In the genomic region with DNA sequence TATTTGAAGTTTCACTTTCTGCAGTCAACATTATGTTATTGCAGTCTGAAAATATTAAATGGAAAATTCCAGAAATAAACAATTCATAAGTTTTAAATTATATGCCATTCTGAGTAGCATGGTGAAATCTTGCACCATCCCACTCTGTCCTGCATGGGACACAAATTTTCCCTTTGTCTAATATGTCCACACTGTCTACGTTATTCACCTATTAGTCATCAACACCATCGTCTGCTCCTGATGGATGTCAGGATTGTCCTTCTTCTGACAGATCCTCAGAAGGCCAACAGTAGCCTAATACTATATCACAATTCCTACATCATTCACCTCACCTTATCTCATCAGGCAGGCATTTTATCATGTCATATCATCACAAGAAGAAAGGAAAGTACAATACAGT, we compare ENCODE assay signal across 15 cellular contexts.
DNase-seq lines count a peak whose midpoint lies in the region; ATAC-seq and TF ChIP-seq lines count a peak whose summit lies in the region.
"Had no signal": no experiment of that assay in that cellular context is flagged by ENCODE, and none has a peak within 500 bp of the region (broad histone marks: within the 10 kb centered on the region; RNA-seq: fewer than 3 reads in every experiment).

No MANE protein-coding gene starts in this region.

- no TSS peak for BruUV-seq in MCF 10A (replicated peaks; lab: Mats Ljungman, UMichigan)

- intact Hi-C loops in MCF 10A (cut with micrococcal nuclease) (no loop called here), breast epithelium (cut with DNase I; ENCODE audit: low total_unique reads) (no loop called here), stomach (cut with DNase I; ENCODE audit: low total_unique reads) (no loop called here)

- H3K9ac ChIP-seq in SK-N-SH: no peak overlapping the region

- H3K4me3 Mint-ChIP-seq in MCF 10A (ENCODE audit: unreplicated experiment): no peak overlapping the region
- H3K4me3 Mint-ChIP-seq: CD4-positive, CD25-positive, alpha-beta regulatory T cell had no signal

- POLR2A ChIA-PET in MCF 10A (lab: Yijun Ruan, JAX) (no interaction called here), SK-N-SH (lab: Yijun Ruan, JAX) (no interaction called here)

- ATAC-seq in HG03565 (IDR thresholded peaks at IDR 0.05; ENCODE audit: unreplicated experiment): no peak

- H3K27me3 ChIP-seq in breast epithelium: no peaks in the 10 kb centered on the region
- no peaks in the 10 kb centered on the region for H3K27me3 ChIP-seq in SK-N-SH (ENCODE audit: insufficient read depth)
- no peaks in the 10 kb centered on the region for H3K27me3 ChIP-seq in stomach

- H3K36me3 ChIP-seq in breast epithelium (no peaks in the 10 kb centered on the region), SK-N-SH (replicated peaks in 1 of 2; ENCODE audit: control insufficient read depth in 1 of 2, insufficient read depth in 2 of 2, low read length in 1 of 2) (no peaks in the 10 kb centered on the region), stomach (no peaks in the 10 kb centered on the region)

- CTCF ChIA-PET in MCF 10A (lab: Yijun Ruan, JAX) (no interaction called here), SK-N-SH (lab: Yijun Ruan, JAX) (no interaction called here)

- H3K9me3 ChIP-seq in breast epithelium: no peaks in the 10 kb centered on the region
- H3K9me3 ChIP-seq in SK-N-SH: no peaks in the 10 kb centered on the region
- H3K9me3 ChIP-seq in stomach: no peaks in the 10 kb centered on the region

- no peak for TF ChIP-seq POLR2A in breast epithelium (IDR thresholded peaks at IDR 0.05)
- no peak for TF ChIP-seq POLR2A in stomach (IDR thresholded peaks at IDR 0.05)

- TF ChIP-seq EP300 in SK-N-SH (IDR thresholded peaks at IDR 0.05; ENCODE audit: borderline replicate concordance in 1 of 2, low read depth in 1 of 2, low read length in 1 of 2) (no peak), stomach (IDR thresholded peaks at IDR 0.05) (no peak)

- no peak overlapping the region for H3K4me2 ChIP-seq in SK-N-SH

- H3K27ac Mint-ChIP-seq in MCF 10A (ENCODE audit: low read depth, unreplicated experiment): no peak overlapping the region
- H3K27ac Mint-ChIP-seq: CD4-positive, CD25-positive, alpha-beta regulatory T cell had no signal

- TF ChIP-seq CTCF in MCF 10A (IDR thresholded peaks at IDR 0.05; ENCODE audit: unreplicated experiment) (no peak), breast epithelium (IDR thresholded peaks at IDR 0.05) (no peak), SK-N-SH (IDR thresholded peaks at IDR 0.05) (no peak), epithelial cell of esophagus (IDR thresholded peaks at IDR 0.05; ENCODE audit: insufficient read depth, low read depth, low read length, missing control alignments) (no peak), stomach (IDR thresholded peaks at IDR 0.05) (no peak)

- no peak overlapping the region for H3K4me3 ChIP-seq in breast epithelium
- no peak overlapping the region for H3K4me3 ChIP-seq in SK-N-SH (ENCODE audit: low read depth in 2 of 2, low read length in 1 of 2)
- H3K4me3 ChIP-seq in epithelial cell of esophagus (ENCODE audit: low read length): no peak overlapping the region
- no peak overlapping the region for H3K4me3 ChIP-seq in stomach

- H3K27me3 Mint-ChIP-seq in MCF 10A (ENCODE audit: insufficient read depth, unreplicated experiment): no peaks in the 10 kb centered on the region
- H3K27me3 Mint-ChIP-seq: CD4-positive, CD25-positive, alpha-beta regulatory T cell had no signal

- H3K79me2 ChIP-seq in SK-N-SH (ENCODE audit: insufficient read depth): no peaks in the 10 kb centered on the region

- DNase-seq in MCF 10A (ENCODE audit: unreplicated experiment) (peak; percentile 30), breast epithelium (ENCODE audit: low spot score in 2 of 2) (no peak), SK-N-SH (no peak), epithelial cell of esophagus (ENCODE audit: low read depth) (peak; percentile 19), germinal center (ENCODE audit: low spot score) (no peak), stomach (no peak)
- DNase-seq in activated CD4-positive, alpha-beta T cell treated with anti-CD3 and anti-CD28 coated beads for 4 hours: no peak
- DNase-seq: AML-193; CD4-positive, CD25-positive, alpha-beta regulatory T cell; DMS53; HCEC 1CT; NCI-H146; Right ventricle myocardium superior had no signal

- 13% methylated on average over 2 of the region's 2 CpGs for WGBS in SK-N-SH (ENCODE audit: low lambda C conversion rate)
- WGBS in stomach, 5 donors: 71 to 86% (median 78%) methylated on average over 2 of the region's 2 CpGs

- H3K4me1 Mint-ChIP-seq in MCF 10A (ENCODE audit: insufficient read depth, unreplicated experiment): no peaks in the 10 kb centered on the region
- H3K4me1 Mint-ChIP-seq: CD4-positive, CD25-positive, alpha-beta regulatory T cell had no signal

- no peaks in the 10 kb centered on the region for H3K9me2 ChIP-seq in SK-N-SH

- no peaks in the 10 kb centered on the region for H3K36me3 Mint-ChIP-seq in MCF 10A (ENCODE audit: insufficient read depth, unreplicated experiment)
- H3K36me3 Mint-ChIP-seq: CD4-positive, CD25-positive, alpha-beta regulatory T cell had no signal

- no peak overlapping the region for H2AFZ ChIP-seq in SK-N-SH (ENCODE audit: low read depth)

- H3K27ac ChIP-seq in breast epithelium: no peak overlapping the region
- H3K27ac ChIP-seq in SK-N-SH (ENCODE audit: low read depth in 2 of 2, low read length in 1 of 2): no peak overlapping the region
- no peak overlapping the region for H3K27ac ChIP-seq in stomach
- H3K27ac ChIP-seq: 22Rv1 had no signal

- H3K9me3 Mint-ChIP-seq in MCF 10A (ENCODE audit: unreplicated experiment): no peaks in the 10 kb centered on the region

- H3K4me1 ChIP-seq in breast epithelium: no peaks in the 10 kb centered on the region
- no peaks in the 10 kb centered on the region for H3K4me1 ChIP-seq in SK-N-SH (ENCODE audit: control insufficient read depth in 1 of 2, insufficient read depth in 2 of 2, low read depth in 1 of 2, low read length in 1 of 2)
- no peaks in the 10 kb centered on the region for H3K4me1 ChIP-seq in stomach

- no peaks in the 10 kb centered on the region for H3F3A ChIP-seq in SK-N-SH (replicated peaks; ENCODE audit: insufficient read depth)

- no peaks in the 10 kb centered on the region for H4K20me1 ChIP-seq in SK-N-SH (ENCODE audit: insufficient read depth)

- TF ChIP-seq RAD21 in SK-N-SH (IDR thresholded peaks at IDR 0.05; ENCODE audit: low read length): no peak

TF ChIP-seq in SK-N-SH, 30 proteins besides CTCF, POLR2A, EP300 and RAD21:
- TF ChIP-seq JUND (IDR thresholded peaks at IDR 0.05): 0 out of 2 replicates have a peak, but pooled peaks have one; percentile 7
- TF ChIP-seq, protein P1, sequence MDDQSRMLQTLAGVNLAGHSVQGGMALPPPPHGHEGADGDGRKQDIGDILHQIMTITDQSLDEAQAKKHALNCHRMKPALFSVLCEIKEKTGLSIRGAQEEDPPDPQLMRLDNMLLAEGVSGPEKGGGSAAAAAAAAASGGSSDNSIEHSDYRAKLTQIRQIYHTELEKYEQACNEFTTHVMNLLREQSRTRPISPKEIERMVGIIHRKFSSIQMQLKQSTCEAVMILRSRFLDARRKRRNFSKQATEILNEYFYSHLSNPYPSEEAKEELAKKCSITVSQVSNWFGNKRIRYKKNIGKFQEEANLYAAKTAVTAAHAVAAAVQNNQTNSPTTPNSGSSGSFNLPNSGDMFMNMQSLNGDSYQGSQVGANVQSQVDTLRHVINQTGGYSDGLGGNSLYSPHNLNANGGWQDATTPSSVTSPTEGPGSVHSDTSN (IDR thresholded peaks at IDR 0.05): 0 out of 2 replicates have a peak, but pooled peaks have one; percentile 14
- no peak for TF ChIP-seq NFIC (IDR thresholded peaks at IDR 0.05; ENCODE audit: borderline replicate concordance)
- TF ChIP-seq GABPA (IDR thresholded peaks at IDR 0.05; ENCODE audit: low read depth): no peak

Comparison
In these comparisons a context has a peak if more than half of its experiments do, and no peak if none do; other contexts are left out.
1. DNase-seq: peak in MCF 10A (single experiment) and epithelial cell of esophagus (single experiment); none in breast epithelium (0 of 2), SK-N-SH (single experiment), germinal center (single experiment), stomach (single experiment) and activated CD4-positive, alpha-beta T cell treated with anti-CD3 and anti-CD28 coated beads for 4 hours (0 of 2).